Comparison of ENCODE assay signal across 25 cellular contexts in genomic region chr13:61135583-61135982, GRCh38.
"Had no signal": no experiment of that assay in that cellular context is flagged by ENCODE, and none has a peak within 500 bp of the region (broad histone marks: within the 10 kb centered on the region; RNA-seq: fewer than 3 reads in every experiment).

No MANE protein-coding gene starts in this region.

- H3K4me1 ChIP-seq: neural progenitor cell, parathyroid adenoma, psoas muscle, right lobe of liver, sigmoid colon, stomach, thyroid gland, tibial nerve, upper lobe of left lung, vagina had no signal

- H3K27ac ChIP-seq: neural progenitor cell, ovary, parathyroid adenoma, psoas muscle, right lobe of liver, stomach, thoracic aorta, thyroid gland, tibial nerve, upper lobe of left lung, vagina had no signal

- H2AFZ ChIP-seq: neural progenitor cell, parathyroid adenoma had no signal

- H3K9ac ChIP-seq: neural progenitor cell, parathyroid adenoma had no signal

- DNase-seq: occipital lobe; ovary; posterior cingulate gyrus; psoas muscle; right cardiac atrium; right lobe of liver; sigmoid colon; small intestine; stimulated activated CD4-positive, alpha-beta T cell treated with anti-CD3 and anti-CD28 coated beads, Interleukin-15, amount 100 ng/mL, for 24 hours; stimulated activated CD4-positive, alpha-beta T cell treated with anti-CD3 and anti-CD28 coated beads, Interleukin-2, amount 100 ng/mL, for 24 hours; stimulated activated CD4-positive, alpha-beta T cell treated with anti-CD3 and anti-CD28 coated beads, Interleukin-2, amount 100 ng/mL, for 48 hours; stimulated activated CD4-positive, alpha-beta T cell treated with anti-CD3 and anti-CD28 coated beads, Interleukin-4, amount 100 ng/mL, for 24 hours; stimulated activated naive B cell treated with anti-CD40 and anti-IgM and Interleukin-4, amounts not matched to agents 10 μg/mL and 1 μg/mL and 100 μg/mL, for 72 hours; stimulated activated naive CD4-positive, alpha-beta T cell treated with Interleukin-2 at 50 U/mL for 16 hours; stomach; thyroid gland; trophoblast cell; upper lobe of left lung had no signal

- H3K4me3 ChIP-seq: neural progenitor cell, ovary, psoas muscle, right lobe of liver, sigmoid colon, stomach, thoracic aorta, thyroid gland, tibial nerve, upper lobe of left lung, vagina had no signal

- H3K79me2 ChIP-seq: parathyroid adenoma had no signal

- ATAC-seq: right lobe of liver; stimulated activated effector memory CD8-positive, alpha-beta T cell treated with anti-CD3 and anti-CD28 coated beads, Interleukin-12 subunit alpha, Interleukin-12 subunit beta, amount 100 ng/mL, for 72 hours; stimulated activated naive B cell treated with anti-CD40 and anti-IgM and Interleukin-4, amounts not matched to agents 10 μg/mL and 1 μg/mL and 100 μg/mL, for 72 hours had no signal

- H3K27me3 ChIP-seq: neural progenitor cell, ovary, right lobe of liver, sigmoid colon, stomach, thyroid gland, tibial nerve, upper lobe of left lung, vagina had no signal

- H3K36me3 ChIP-seq: neural progenitor cell, ovary, right lobe of liver, sigmoid colon, stomach, thoracic aorta, thyroid gland, tibial nerve, upper lobe of left lung, vagina had no signal

- H3K4me2 ChIP-seq: neural progenitor cell had no signal

- FAIRE-seq: small intestine, urothelium cell line had no signal

- H3K9me3 ChIP-seq: ovary, psoas muscle, right lobe of liver, sigmoid colon, stomach, thoracic aorta, thyroid gland, tibial nerve, upper lobe of left lung, vagina had no signal
